Comparison of ENCODE assay signal across 12 cellular contexts in the genomic region with DNA sequence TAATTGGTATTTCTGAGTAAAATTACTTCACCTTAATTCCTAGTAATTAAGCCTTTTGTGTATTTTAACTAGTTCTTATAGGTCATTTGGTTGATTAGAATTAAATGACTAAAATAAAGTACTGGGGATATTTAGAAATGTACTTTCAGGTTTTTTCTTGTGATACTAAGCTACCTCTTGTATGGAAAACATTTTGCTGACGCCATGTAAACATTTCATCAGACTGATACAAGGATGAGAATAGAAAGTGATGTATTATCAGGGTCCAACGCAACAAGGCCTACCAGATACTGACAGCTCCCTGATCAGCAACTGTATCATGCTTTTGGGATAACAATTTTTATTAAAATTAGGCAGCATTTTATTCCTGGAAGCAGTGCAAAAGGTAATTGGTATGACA. TPM values are rescaled to one million over a fixed set of nuclear protein-coding genes. Genes with fewer than 3 reads are reported as not detected.
A peak's percentile ranks its signal among the peaks of the same experiment; 100 is the strongest.
DNase-seq lines count a peak whose midpoint lies in the region; TF ChIP-seq lines count a peak whose summit lies in the region.
"Had no signal": no experiment of that assay in that cellular context is flagged by ENCODE, and none has a peak within 500 bp of the region (broad histone marks: within the 10 kb centered on the region; RNA-seq: fewer than 3 reads in every experiment).

No MANE protein-coding gene starts in this region.

- H3K36me3 Mint-ChIP-seq in activated CD4-positive, alpha-beta T cell treated with anti-CD3 and anti-CD28 coated beads, Interleukin-2, amount 10 ng/mL, durations not matched to agents 24 days and 14 days (ENCODE audit: low read depth): peaks cover 39% of the 10 kb centered on the region

- H3K27ac Mint-ChIP-seq in activated CD4-positive, alpha-beta T cell treated with anti-CD3 and anti-CD28 coated beads, Interleukin-2, amount 10 ng/mL, durations not matched to agents 24 days and 14 days: no peak overlapping the region

- H3K27ac ChIP-seq in PC-9 (no peak overlapping the region), fibroblast of lung (ENCODE audit: insufficient read depth, low read length) (no peak overlapping the region), skeletal muscle tissue (ENCODE audit: low read depth, low read length) (no peak overlapping the region)

- no peak for DNase-seq in activated CD4-positive, alpha-beta T cell treated with anti-CD3 and anti-CD28 coated beads, Interleukin-2, amount 10 ng/mL, durations not matched to agents 24 days and 14 days
- DNase-seq in activated CD4-positive, alpha-beta T cell treated with anti-CD3 and anti-CD28 coated beads for 1 hour: no peak
- DNase-seq in PC-9 (no peak), fibroblast of lung (ENCODE audit: low read depth in 2 of 2) (no peak), UCSD-AML1 (lab: John Stamatoyannopoulos, UW; ENCODE audit: unreplicated experiment) (no peak), kidney glomerular epithelial cell (lab: John Stamatoyannopoulos, UW) (no peak), NCI-H1105 (lab: John Stamatoyannopoulos, UW) (no peak)
- DNase-seq: ACHN, left ventricle myocardium superior, NCI-H187 treated with DMSO at 0.1 percent for 48 hours had no signal

- peaks cover 4% of the 10 kb centered on the region; the same call in 1 of the 2 replicates for H4K20me1 ChIP-seq in PC-9 (ENCODE audit: insufficient read depth)
- no peaks in the 10 kb centered on the region for H4K20me1 ChIP-seq in fibroblast of lung (ENCODE audit: control insufficient read depth, extremely low read depth, insufficient read depth, low read length)

- no peaks in the 10 kb centered on the region for H3K9me3 ChIP-seq in PC-9 (ENCODE audit: insufficient read depth, low read depth)
- H3K9me3 ChIP-seq in fibroblast of lung (ENCODE audit: control insufficient read depth, insufficient read depth, low read depth, low read length): no peaks in the 10 kb centered on the region
- H3K9me3 ChIP-seq in skeletal muscle tissue (ENCODE audit: control insufficient read depth in 3 of 3, low read length in 3 of 3): no peaks in the 10 kb centered on the region
- H3K9me3 ChIP-seq: esophagus muscularis mucosa had no signal

- no peaks in the 10 kb centered on the region for H3K27me3 Mint-ChIP-seq in activated CD4-positive, alpha-beta T cell treated with anti-CD3 and anti-CD28 coated beads, Interleukin-2, amount 10 ng/mL, durations not matched to agents 24 days and 14 days

- peak overlapping the region; percentile 93 for H3K4me3 Mint-ChIP-seq in activated CD4-positive, alpha-beta T cell treated with anti-CD3 and anti-CD28 coated beads, Interleukin-2, amount 10 ng/mL, durations not matched to agents 24 days and 14 days

- peak overlapping the region; percentile 87 for H3K4me2 ChIP-seq in PC-9
- peak overlapping the region; percentile 54 for H3K4me2 ChIP-seq in fibroblast of lung (ENCODE audit: extremely low read depth, insufficient read depth, low read length)

- no peaks in the 10 kb centered on the region; the same call in 1 of the 2 replicates for H3F3A ChIP-seq in PC-9 (ENCODE audit: insufficient read depth, low read depth)

- intact Hi-C loops in activated CD4-positive, alpha-beta T cell treated with anti-CD3 and anti-CD28 coated beads, Interleukin-2, amount 10 ng/mL, durations not matched to agents 24 days and 14 days (cut with micrococcal nuclease): loop anchor here (5.0 kb wide), 1 partner anchor 1021 kb away; no protein-coding TSS in a partner anchor
- intact Hi-C loops in PC-9 (cut with micrococcal nuclease; ENCODE audit: unreplicated experiment): loop anchor here (5.0 kb wide), 2 partner anchors 46 to 61 kb away; no protein-coding TSS in a partner anchor

- no peaks in the 10 kb centered on the region for H3K9me2 ChIP-seq in PC-9 (ENCODE audit: insufficient read depth)

- H3K4me1 Mint-ChIP-seq in activated CD4-positive, alpha-beta T cell treated with anti-CD3 and anti-CD28 coated beads, Interleukin-2, amount 10 ng/mL, durations not matched to agents 24 days and 14 days: peaks cover 36% of the 10 kb centered on the region

- H2AFZ ChIP-seq in PC-9 (no peak overlapping the region), fibroblast of lung (ENCODE audit: low read length) (no peak overlapping the region)

- CTCF ChIA-PET in PC-9 (lab: Charles Lee): interaction anchor here (0.7 kb wide), 1 partner anchor 380 kb away, joined by 4 read pairs; no protein-coding TSS in a partner anchor

- H3K9ac ChIP-seq in fibroblast of lung (ENCODE audit: insufficient read depth, low read length) (no peak overlapping the region), skeletal muscle tissue (ENCODE audit: low read depth in 1 of 3, low read length in 3 of 3) (peak overlapping the region; percentile 93 to 99 (median 97))

- no peaks in the 10 kb centered on the region for H3K9me3 Mint-ChIP-seq in activated CD4-positive, alpha-beta T cell treated with anti-CD3 and anti-CD28 coated beads, Interleukin-2, amount 10 ng/mL, durations not matched to agents 24 days and 14 days

- no peak for TF ChIP-seq CTCF in PC-9 (conservative IDR thresholded peaks at IDR 0.05)
- no peak for TF ChIP-seq CTCF in fibroblast of lung (conservative IDR thresholded peaks at IDR 0.05 in 1 of 2, IDR thresholded peaks at IDR 0.05 in 1 of 2; ENCODE audit: low read depth in 1 of 2, low read length in 2 of 2)

- BruUV-seq in PC-9 (replicated peaks; lab: Mats Ljungman, UMichigan): no TSS peak

- H3K27me3 ChIP-seq in PC-9 (ENCODE audit: insufficient read depth, low read depth) (no peaks in the 10 kb centered on the region), fibroblast of lung (ENCODE audit: control insufficient read depth, insufficient read depth, low read length) (no peaks in the 10 kb centered on the region), skeletal muscle tissue (ENCODE audit: control insufficient read depth in 3 of 3, insufficient read depth in 3 of 3, low read length in 3 of 3) (no peaks in the 10 kb centered on the region)
- H3K27me3 ChIP-seq: esophagus muscularis mucosa had no signal

- POLR2A ChIA-PET in PC-9 (lab: Charles Lee; ENCODE audit: unreplicated experiment): interaction anchor here (0.6 to 1.1 kb wide), 3 partner anchors 60 to 1032 kb away, joined by 6 to 11 read pairs (median 6); no protein-coding TSS in a partner anchor

- H3K4me3 ChIP-seq in PC-9 (peak overlapping the region; percentile 89; the same call in 1 of the 2 replicates), fibroblast of lung (replicated peaks in 1 of 4; ENCODE audit: control extremely low read depth in 1 of 4, insufficient read depth in 1 of 4, low read depth in 3 of 4, low read length in 4 of 4) (peak overlapping the region in 2 of 4 experiments; percentile 95), skeletal muscle tissue (ENCODE audit: low read length in 3 of 3) (no peak overlapping the region)

- H3K4me1 ChIP-seq in PC-9 (replicated peaks; ENCODE audit: insufficient read depth): peaks cover 21% of the 10 kb centered on the region
- H3K4me1 ChIP-seq in fibroblast of lung (ENCODE audit: control insufficient read depth, extremely low read depth, insufficient read depth, low read length): no peaks in the 10 kb centered on the region
- peaks cover 12 to 27% (median 23%) of the 10 kb centered on the region in 3 donors for H3K4me1 ChIP-seq in skeletal muscle tissue (ENCODE audit: control insufficient read depth in 3 of 3, insufficient read depth in 3 of 3, low read length in 3 of 3)

- H3K36me3 ChIP-seq in PC-9 (ENCODE audit: low read depth): peaks cover 52% of the 10 kb centered on the region
- peaks cover 6% of the 10 kb centered on the region for H3K36me3 ChIP-seq in fibroblast of lung (ENCODE audit: control insufficient read depth, insufficient read depth, low read length)
- peaks cover 7 to 13% (median 13%) of the 10 kb centered on the region in 3 donors for H3K36me3 ChIP-seq in skeletal muscle tissue (ENCODE audit: control insufficient read depth in 3 of 3, insufficient read depth in 3 of 3, low read length in 3 of 3)

- peaks cover 50% of the 10 kb centered on the region for H3K79me2 ChIP-seq in PC-9 (ENCODE audit: low read depth)
- H3K79me2 ChIP-seq in fibroblast of lung (ENCODE audit: control insufficient read depth, insufficient read depth, low read length): peaks cover 38% of the 10 kb centered on the region

RNA-seq across cellular contexts. Expression of a gene that starts 1.7 kb away (rescaled TPM):
- total RNA-seq in activated CD4-positive, alpha-beta T cell treated with anti-CD3 and anti-CD28 coated beads, Interleukin-2, amount 10 ng/mL, durations not matched to agents 24 days and 14 days: 122 and 125 TPM in 2 replicates
- total RNA-seq in PC-9 (2021) (75.0 and 90.8 TPM in 2 replicates), fibroblast of lung (75.6 and 86.5 TPM in 2 replicates), skeletal muscle tissue (66.3 TPM)
- polyA plus RNA-seq in fibroblast of lung: 93.8 and 103 TPM in 2 replicates
- 110 and 134 TPM in 2 replicates for polyA plus RNA-seq in fibroblast of lung (2012)
- 10.2 and 21.9 TPM in 2 replicates for polyA minus RNA-seq in fibroblast of lung (ENCODE audit: low replicate concordance)

RNA-seq across cellular contexts. Expression of a gene that starts 19.0 kb away (rescaled TPM):
- not detected in 2 replicates for total RNA-seq in activated CD4-positive, alpha-beta T cell treated with anti-CD3 and anti-CD28 coated beads, Interleukin-2, amount 10 ng/mL, durations not matched to agents 24 days and 14 days
- total RNA-seq in PC-9 (2021) (not detected in 2 replicates), fibroblast of lung (under 0.01 and 0.33 TPM in 2 replicates), skeletal muscle tissue (0.52 TPM)
- 0.05 TPM in 1 of 2 replicates, not detected in the other for polyA plus RNA-seq in fibroblast of lung
- 0.05 TPM in 1 of 2 replicates, not detected in the other for polyA plus RNA-seq in fibroblast of lung (2012)
- polyA minus RNA-seq in fibroblast of lung (ENCODE audit: low replicate concordance): not detected in 2 replicates
- total RNA-seq: left ventricle myocardium superior had no signal

RNA-seq across cellular contexts. Expression of a gene that starts 57.6 kb away (rescaled TPM):
- total RNA-seq in activated CD4-positive, alpha-beta T cell treated with anti-CD3 and anti-CD28 coated beads, Interleukin-2, amount 10 ng/mL, durations not matched to agents 24 days and 14 days: not detected in 2 replicates
- total RNA-seq in PC-9 (2021) (not detected in 2 replicates), fibroblast of lung (not detected in 2 replicates), skeletal muscle tissue (not detected)
- not detected in 2 replicates for polyA plus RNA-seq in fibroblast of lung
- polyA plus RNA-seq in fibroblast of lung (2012): not detected in 2 replicates
- not detected in 2 replicates for polyA minus RNA-seq in fibroblast of lung (ENCODE audit: low replicate concordance)
- total RNA-seq: left ventricle myocardium superior had no signal
